ENCODE assay signal across 9 cellular contexts in genomic region chr16:87723224-87723619, GRCh38. TPM values are rescaled to one million over a fixed set of nuclear protein-coding genes. Genes with fewer than 3 reads are reported as not detected.
A peak's percentile ranks its signal among the peaks of the same experiment; 100 is the strongest.
DNase-seq lines count a peak whose midpoint lies in the region; ATAC-seq and TF ChIP-seq lines count a peak whose summit lies in the region.
"Had no signal": no experiment of that assay in that cellular context is flagged by ENCODE, and none has a peak within 500 bp of the region (broad histone marks: within the 10 kb centered on the region; RNA-seq: fewer than 3 reads in every experiment).

No MANE protein-coding gene starts in this region.

- peak overlapping the region; percentile 3 for H3K27ac ChIP-seq in angular gyrus (ENCODE audit: low read depth, low read length)

- peaks cover 64% of the 10 kb centered on the region for H3K36me3 Mint-ChIP-seq in Calu3 (ENCODE audit: insufficient read depth, unreplicated experiment)

- CTCF ChIA-PET in Calu3 (lab: Charles Lee): no interaction called here

- H3K27me3 Mint-ChIP-seq in stimulated activated naive CD8-positive, alpha-beta T cell treated with anti-CD3 and anti-CD28 coated beads, Interleukin-15, amount 100 ng/mL, for 72 hours: no peaks in the 10 kb centered on the region
- H3K27me3 Mint-ChIP-seq in Calu3 (ENCODE audit: unreplicated experiment): no peaks in the 10 kb centered on the region

- no peak for TF ChIP-seq CTCF in Calu3 (IDR thresholded peaks at IDR 0.05; ENCODE audit: unreplicated experiment)

- H3K4me3 Mint-ChIP-seq in stimulated activated naive CD8-positive, alpha-beta T cell treated with anti-CD3 and anti-CD28 coated beads, Interleukin-15, amount 100 ng/mL, for 72 hours: no peak overlapping the region
- H3K4me3 Mint-ChIP-seq in Calu3 (ENCODE audit: low read depth, unreplicated experiment): no peak overlapping the region

- peaks cover 10% of the 10 kb centered on the region for H3K4me1 Mint-ChIP-seq in stimulated activated naive CD8-positive, alpha-beta T cell treated with anti-CD3 and anti-CD28 coated beads, Interleukin-15, amount 100 ng/mL, for 72 hours
- no peaks in the 10 kb centered on the region for H3K4me1 Mint-ChIP-seq in Calu3 (ENCODE audit: low read depth, unreplicated experiment)

- peak; percentile 53 for ATAC-seq in stimulated activated naive CD8-positive, alpha-beta T cell treated with anti-CD3 and anti-CD28 coated beads, Interleukin-15, amount 100 ng/mL, for 72 hours
- no peak for ATAC-seq in stimulated activated naive CD8-positive, alpha-beta T cell treated with anti-CD3 and anti-CD28 coated beads, Interleukin-15, Interleukin-2, amounts not matched to agents 100 U/mL and 50 U/mL, for 24 hours
- ATAC-seq in GM18505 (IDR thresholded peaks at IDR 0.05; ENCODE audit: unreplicated experiment): no peak
- ATAC-seq in HG03521 (IDR thresholded peaks at IDR 0.05; ENCODE audit: unreplicated experiment): no peak

- peak overlapping the region in 1 of 2 donors; percentile 12 for H3K27ac Mint-ChIP-seq in stimulated activated naive CD8-positive, alpha-beta T cell treated with anti-CD3 and anti-CD28 coated beads, Interleukin-15, amount 100 ng/mL, for 72 hours
- no peak overlapping the region for H3K27ac Mint-ChIP-seq in Calu3 (ENCODE audit: unreplicated experiment)

- TF ChIP-seq POLR2A in GM18505 (IDR thresholded peaks at IDR 0.05; ENCODE audit: borderline replicate concordance, extremely low read depth, insufficient read depth, insufficient read length): no peak

- DNase-seq in stimulated activated naive CD8-positive, alpha-beta T cell treated with anti-CD3 and anti-CD28 coated beads, Interleukin-15, amount 100 ng/mL, for 72 hours: no peak
- DNase-seq in stimulated activated naive CD8-positive, alpha-beta T cell treated with anti-CD3 and anti-CD28 coated beads, Interleukin-15, Interleukin-2, amounts not matched to agents 100 U/mL and 50 U/mL, for 24 hours: no peak
- DNase-seq in NCI-H2029 (lab: John Stamatoyannopoulos, UW): peak; percentile 93
- peak; percentile 96 for DNase-seq in iris pigment epithelial cell (ENCODE audit: low read depth)
- no peak for DNase-seq in Calu3
- DNase-seq: DND-41 had no signal

- no peaks in the 10 kb centered on the region for H3K9me3 Mint-ChIP-seq in stimulated activated naive CD8-positive, alpha-beta T cell treated with anti-CD3 and anti-CD28 coated beads, Interleukin-15, amount 100 ng/mL, for 72 hours
- no peaks in the 10 kb centered on the region for H3K9me3 Mint-ChIP-seq in Calu3 (ENCODE audit: low read depth, unreplicated experiment)

- no TSS peak for BruUV-seq in Calu3 (replicated peaks; lab: Mats Ljungman, UMichigan)

- intact Hi-C loops in Calu3 (cut with micrococcal nuclease; ENCODE audit: unreplicated experiment): no loop called here

RNA-seq across cellular contexts. Expression of gene KLHDC4, which starts 42.6 kb away (rescaled TPM):
- 106 and 109 TPM in 2 replicates for total RNA-seq in Calu3 (2022)

Comparison
In these comparisons a context has a peak if more than half of its experiments do, and no peak if none do; other contexts are left out.
1. DNase-seq: peak in NCI-H2029 (single experiment) and iris pigment epithelial cell (single experiment); none in stimulated activated naive CD8-positive, alpha-beta T cell treated with anti-CD3 and anti-CD28 coated beads, Interleukin-15, amount 100 ng/mL, for 72 hours (0 of 2), stimulated activated naive CD8-positive, alpha-beta T cell treated with anti-CD3 and anti-CD28 coated beads, Interleukin-15, Interleukin-2, amounts not matched to agents 100 U/mL and 50 U/mL, for 24 hours (single experiment) and Calu3 (single experiment).